1 cellular context compared by ENCODE assay signal in the genomic region with DNA sequence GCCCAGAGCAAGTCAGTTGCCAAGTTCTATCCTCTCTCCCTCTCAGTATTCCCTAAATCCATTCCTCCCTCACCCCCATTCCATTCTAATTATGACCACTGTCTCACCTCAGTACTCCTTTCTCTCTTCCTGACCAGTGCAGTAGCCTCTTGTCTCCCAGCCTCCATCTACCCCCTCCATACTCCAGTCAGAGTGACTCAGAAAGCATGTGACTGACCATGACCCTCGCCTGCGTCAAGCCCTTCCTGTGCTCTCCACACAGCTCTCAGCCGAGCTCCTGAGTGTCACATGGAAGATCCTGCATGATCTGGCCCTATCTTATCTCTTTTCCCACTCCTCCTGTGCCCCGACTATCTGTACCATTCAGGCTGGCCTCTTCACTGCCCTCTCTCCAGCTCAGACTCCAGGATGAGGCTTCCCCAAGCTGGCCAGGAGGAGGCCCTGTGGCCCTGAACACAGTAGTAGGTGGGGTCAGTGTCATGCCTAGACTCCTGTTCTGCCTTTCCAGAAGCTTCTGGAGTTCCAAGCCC.
TF ChIP-seq lines count a peak whose summit lies in the region.

No MANE protein-coding gene starts in this region.

TF ChIP-seq in HepG2, 621 proteins besides CTCF, POLR2A, EP300 and RAD21 (continued from another document and continues in another):
- TF ChIP-seq, protein P1, sequence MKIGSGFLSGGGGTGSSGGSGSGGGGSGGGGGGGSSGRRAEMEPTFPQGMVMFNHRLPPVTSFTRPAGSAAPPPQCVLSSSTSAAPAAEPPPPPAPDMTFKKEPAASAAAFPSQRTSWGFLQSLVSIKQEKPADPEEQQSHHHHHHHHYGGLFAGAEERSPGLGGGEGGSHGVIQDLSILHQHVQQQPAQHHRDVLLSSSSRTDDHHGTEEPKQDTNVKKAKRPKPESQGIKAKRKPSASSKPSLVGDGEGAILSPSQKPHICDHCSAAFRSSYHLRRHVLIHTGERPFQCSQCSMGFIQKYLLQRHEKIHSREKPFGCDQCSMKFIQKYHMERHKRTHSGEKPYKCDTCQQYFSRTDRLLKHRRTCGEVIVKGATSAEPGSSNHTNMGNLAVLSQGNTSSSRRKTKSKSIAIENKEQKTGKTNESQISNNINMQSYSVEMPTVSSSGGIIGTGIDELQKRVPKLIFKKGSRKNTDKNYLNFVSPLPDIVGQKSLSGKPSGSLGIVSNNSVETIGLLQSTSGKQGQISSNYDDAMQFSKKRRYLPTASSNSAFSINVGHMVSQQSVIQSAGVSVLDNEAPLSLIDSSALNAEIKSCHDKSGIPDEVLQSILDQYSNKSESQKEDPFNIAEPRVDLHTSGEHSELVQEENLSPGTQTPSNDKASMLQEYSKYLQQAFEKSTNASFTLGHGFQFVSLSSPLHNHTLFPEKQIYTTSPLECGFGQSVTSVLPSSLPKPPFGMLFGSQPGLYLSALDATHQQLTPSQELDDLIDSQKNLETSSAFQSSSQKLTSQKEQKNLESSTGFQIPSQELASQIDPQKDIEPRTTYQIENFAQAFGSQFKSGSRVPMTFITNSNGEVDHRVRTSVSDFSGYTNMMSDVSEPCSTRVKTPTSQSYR (CRISPR knock-in tag; IDR thresholded peaks at IDR 0.05; ENCODE audit: borderline replicate concordance): no peak
- no peak for TF ChIP-seq ZNF703 (CRISPR knock-in tag; IDR thresholded peaks at IDR 0.05; ENCODE audit: borderline replicate concordance)
- no peak for TF ChIP-seq ZNF605 (CRISPR knock-in tag; IDR thresholded peaks at IDR 0.05)
- TF ChIP-seq MAFG (CRISPR knock-in tag; IDR thresholded peaks at IDR 0.05): no peak
- TF ChIP-seq GTF2F1 (IDR thresholded peaks at IDR 0.05; ENCODE audit: low read length): no peak
- TF ChIP-seq SATB2 (CRISPR knock-in tag; IDR thresholded peaks at IDR 0.05): no peak
- TF ChIP-seq, protein P2, sequence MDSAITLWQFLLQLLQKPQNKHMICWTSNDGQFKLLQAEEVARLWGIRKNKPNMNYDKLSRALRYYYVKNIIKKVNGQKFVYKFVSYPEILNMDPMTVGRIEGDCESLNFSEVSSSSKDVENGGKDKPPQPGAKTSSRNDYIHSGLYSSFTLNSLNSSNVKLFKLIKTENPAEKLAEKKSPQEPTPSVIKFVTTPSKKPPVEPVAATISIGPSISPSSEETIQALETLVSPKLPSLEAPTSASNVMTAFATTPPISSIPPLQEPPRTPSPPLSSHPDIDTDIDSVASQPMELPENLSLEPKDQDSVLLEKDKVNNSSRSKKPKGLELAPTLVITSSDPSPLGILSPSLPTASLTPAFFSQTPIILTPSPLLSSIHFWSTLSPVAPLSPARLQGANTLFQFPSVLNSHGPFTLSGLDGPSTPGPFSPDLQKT (CRISPR knock-in tag; IDR thresholded peaks at IDR 0.05; ENCODE audit: borderline replicate concordance): no peak
- no peak for TF ChIP-seq SCMH1 (CRISPR knock-in tag; IDR thresholded peaks at IDR 0.05; ENCODE audit: borderline replicate concordance)
- TF ChIP-seq TBL1XR1 (IDR thresholded peaks at IDR 0.05; ENCODE audit: borderline replicate concordance, low read length, partially characterized antibody): no peak
- peak; percentile 78 for TF ChIP-seq FOSL2 (CRISPR knock-in tag; IDR thresholded peaks at IDR 0.05)
- TF ChIP-seq, protein P3, sequence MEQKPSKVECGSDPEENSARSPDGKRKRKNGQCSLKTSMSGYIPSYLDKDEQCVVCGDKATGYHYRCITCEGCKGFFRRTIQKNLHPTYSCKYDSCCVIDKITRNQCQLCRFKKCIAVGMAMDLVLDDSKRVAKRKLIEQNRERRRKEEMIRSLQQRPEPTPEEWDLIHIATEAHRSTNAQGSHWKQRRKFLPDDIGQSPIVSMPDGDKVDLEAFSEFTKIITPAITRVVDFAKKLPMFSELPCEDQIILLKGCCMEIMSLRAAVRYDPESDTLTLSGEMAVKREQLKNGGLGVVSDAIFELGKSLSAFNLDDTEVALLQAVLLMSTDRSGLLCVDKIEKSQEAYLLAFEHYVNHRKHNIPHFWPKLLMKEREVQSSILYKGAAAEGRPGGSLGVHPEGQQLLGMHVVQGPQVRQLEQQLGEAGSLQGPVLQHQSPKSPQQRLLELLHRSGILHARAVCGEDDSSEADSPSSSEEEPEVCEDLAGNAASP (CRISPR knock-in tag; IDR thresholded peaks at IDR 0.05; ENCODE audit: borderline replicate concordance): no peak
- peak; percentile 29; the same call in 1 of the 2 replicates for TF ChIP-seq RAD51 (IDR thresholded peaks at IDR 0.05; ENCODE audit: borderline replicate concordance)
- TF ChIP-seq ARHGAP35 (CRISPR knock-in tag; IDR thresholded peaks at IDR 0.05; ENCODE audit: borderline replicate concordance): no peak
- no peak for TF ChIP-seq ZMAT3 (CRISPR knock-in tag; conservative IDR thresholded peaks at IDR 0.05)
- TF ChIP-seq, protein P4, sequence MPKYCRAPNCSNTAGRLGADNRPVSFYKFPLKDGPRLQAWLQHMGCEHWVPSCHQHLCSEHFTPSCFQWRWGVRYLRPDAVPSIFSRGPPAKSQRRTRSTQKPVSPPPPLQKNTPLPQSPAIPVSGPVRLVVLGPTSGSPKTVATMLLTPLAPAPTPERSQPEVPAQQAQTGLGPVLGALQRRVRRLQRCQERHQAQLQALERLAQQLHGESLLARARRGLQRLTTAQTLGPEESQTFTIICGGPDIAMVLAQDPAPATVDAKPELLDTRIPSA (CRISPR knock-in tag; IDR thresholded peaks at IDR 0.05; ENCODE audit: borderline replicate concordance): no peak
- no peak for TF ChIP-seq NFE2L2 (IDR thresholded peaks at IDR 0.05; ENCODE audit: low read length)
- no peak for TF ChIP-seq PRMT3 (CRISPR knock-in tag; IDR thresholded peaks at IDR 0.05; ENCODE audit: borderline replicate concordance, low read depth)
- no peak for TF ChIP-seq ZBTB42 (CRISPR knock-in tag; IDR thresholded peaks at IDR 0.05)
- TF ChIP-seq, protein P5, sequence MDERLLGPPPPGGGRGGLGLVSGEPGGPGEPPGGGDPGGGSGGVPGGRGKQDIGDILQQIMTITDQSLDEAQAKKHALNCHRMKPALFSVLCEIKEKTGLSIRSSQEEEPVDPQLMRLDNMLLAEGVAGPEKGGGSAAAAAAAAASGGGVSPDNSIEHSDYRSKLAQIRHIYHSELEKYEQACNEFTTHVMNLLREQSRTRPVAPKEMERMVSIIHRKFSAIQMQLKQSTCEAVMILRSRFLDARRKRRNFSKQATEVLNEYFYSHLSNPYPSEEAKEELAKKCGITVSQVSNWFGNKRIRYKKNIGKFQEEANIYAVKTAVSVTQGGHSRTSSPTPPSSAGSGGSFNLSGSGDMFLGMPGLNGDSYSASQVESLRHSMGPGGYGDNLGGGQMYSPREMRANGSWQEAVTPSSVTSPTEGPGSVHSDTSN (CRISPR knock-in tag; IDR thresholded peaks at IDR 0.05): no peak
- no peak for TF ChIP-seq SMAD3 (CRISPR knock-in tag; IDR thresholded peaks at IDR 0.05)
- TF ChIP-seq TP53 (CRISPR knock-in tag; conservative IDR thresholded peaks at IDR 0.05): no peak
- no peak for TF ChIP-seq ZNF792 (CRISPR knock-in tag; IDR thresholded peaks at IDR 0.05)
- TF ChIP-seq TRIM24 (CRISPR knock-in tag; IDR thresholded peaks at IDR 0.05): no peak
- TF ChIP-seq, protein P6, sequence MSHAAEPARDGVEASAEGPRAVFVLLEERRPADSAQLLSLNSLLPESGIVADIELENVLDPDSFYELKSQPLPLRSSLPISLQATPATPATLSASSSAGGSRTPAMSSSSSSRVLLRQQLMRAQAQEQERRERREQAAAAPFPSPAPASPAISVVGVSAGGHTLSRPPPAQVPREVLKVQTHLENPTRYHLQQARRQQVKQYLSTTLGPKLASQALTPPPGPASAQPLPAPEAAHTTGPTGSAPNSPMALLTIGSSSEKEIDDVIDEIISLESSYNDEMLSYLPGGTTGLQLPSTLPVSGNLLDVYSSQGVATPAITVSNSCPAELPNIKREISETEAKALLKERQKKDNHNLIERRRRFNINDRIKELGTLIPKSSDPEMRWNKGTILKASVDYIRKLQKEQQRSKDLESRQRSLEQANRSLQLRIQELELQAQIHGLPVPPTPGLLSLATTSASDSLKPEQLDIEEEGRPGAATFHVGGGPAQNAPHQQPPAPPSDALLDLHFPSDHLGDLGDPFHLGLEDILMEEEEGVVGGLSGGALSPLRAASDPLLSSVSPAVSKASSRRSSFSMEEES (CRISPR knock-in tag; IDR thresholded peaks at IDR 0.05): peak; percentile 83
- no peak for TF ChIP-seq MBNL3 (CRISPR knock-in tag; conservative IDR thresholded peaks at IDR 0.05)
- 0 out of 2 replicates have a peak, but pooled peaks have one; percentile 21 for TF ChIP-seq DNMT3B (CRISPR knock-in tag; conservative IDR thresholded peaks at IDR 0.05)
- no peak for TF ChIP-seq ISX (CRISPR knock-in tag; conservative IDR thresholded peaks at IDR 0.05)
- TF ChIP-seq ZNF101 (CRISPR knock-in tag; IDR thresholded peaks at IDR 0.05; ENCODE audit: borderline replicate concordance, low read depth): no peak
- no peak for TF ChIP-seq RCOR2 (CRISPR knock-in tag; IDR thresholded peaks at IDR 0.05)
- TF ChIP-seq, protein P7, sequence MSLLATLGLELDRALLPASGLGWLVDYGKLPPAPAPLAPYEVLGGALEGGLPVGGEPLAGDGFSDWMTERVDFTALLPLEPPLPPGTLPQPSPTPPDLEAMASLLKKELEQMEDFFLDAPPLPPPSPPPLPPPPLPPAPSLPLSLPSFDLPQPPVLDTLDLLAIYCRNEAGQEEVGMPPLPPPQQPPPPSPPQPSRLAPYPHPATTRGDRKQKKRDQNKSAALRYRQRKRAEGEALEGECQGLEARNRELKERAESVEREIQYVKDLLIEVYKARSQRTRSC (CRISPR knock-in tag; IDR thresholded peaks at IDR 0.05; ENCODE audit: low read depth): no peak
- no peak for TF ChIP-seq ZNF232 (CRISPR knock-in tag; IDR thresholded peaks at IDR 0.05; ENCODE audit: borderline replicate concordance)
- no peak for TF ChIP-seq SPEN (CRISPR knock-in tag; IDR thresholded peaks at IDR 0.05; ENCODE audit: low read depth)
- TF ChIP-seq BORCS8-MEF2B (CRISPR knock-in tag; IDR thresholded peaks at IDR 0.05): no peak
- TF ChIP-seq, protein P8, sequence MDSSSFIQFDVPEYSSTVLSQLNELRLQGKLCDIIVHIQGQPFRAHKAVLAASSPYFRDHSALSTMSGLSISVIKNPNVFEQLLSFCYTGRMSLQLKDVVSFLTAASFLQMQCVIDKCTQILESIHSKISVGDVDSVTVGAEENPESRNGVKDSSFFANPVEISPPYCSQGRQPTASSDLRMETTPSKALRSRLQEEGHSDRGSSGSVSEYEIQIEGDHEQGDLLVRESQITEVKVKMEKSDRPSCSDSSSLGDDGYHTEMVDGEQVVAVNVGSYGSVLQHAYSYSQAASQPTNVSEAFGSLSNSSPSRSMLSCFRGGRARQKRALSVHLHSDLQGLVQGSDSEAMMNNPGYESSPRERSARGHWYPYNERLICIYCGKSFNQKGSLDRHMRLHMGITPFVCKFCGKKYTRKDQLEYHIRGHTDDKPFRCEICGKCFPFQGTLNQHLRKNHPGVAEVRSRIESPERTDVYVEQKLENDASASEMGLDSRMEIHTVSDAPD (CRISPR knock-in tag; IDR thresholded peaks at IDR 0.05): no peak
- TF ChIP-seq ZNF460 (CRISPR knock-in tag; IDR thresholded peaks at IDR 0.05; ENCODE audit: borderline replicate concordance): no peak
- no peak for TF ChIP-seq SIN3A (IDR thresholded peaks at IDR 0.05; ENCODE audit: borderline replicate concordance, low read depth, low read length)
- TF ChIP-seq ZNF570 (CRISPR knock-in tag; IDR thresholded peaks at IDR 0.05; ENCODE audit: borderline replicate concordance): no peak
- TF ChIP-seq, protein P9, sequence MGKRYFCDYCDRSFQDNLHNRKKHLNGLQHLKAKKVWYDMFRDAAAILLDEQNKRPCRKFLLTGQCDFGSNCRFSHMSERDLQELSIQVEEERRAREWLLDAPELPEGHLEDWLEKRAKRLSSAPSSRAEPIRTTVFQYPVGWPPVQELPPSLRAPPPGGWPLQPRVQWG (CRISPR knock-in tag; IDR thresholded peaks at IDR 0.05; ENCODE audit: borderline replicate concordance, low read depth): no peak
- no peak for TF ChIP-seq GABPA (IDR thresholded peaks at IDR 0.05; ENCODE audit: low read depth, low read length)
- TF ChIP-seq GABPA (CRISPR knock-in tag; IDR thresholded peaks at IDR 0.05; ENCODE audit: low read depth): 0 out of 2 replicates have a peak, but pooled peaks have one; percentile 11
- no peak for TF ChIP-seq MTF1 (CRISPR knock-in tag; IDR thresholded peaks at IDR 0.05)
- TF ChIP-seq FOSL1 (CRISPR knock-in tag; IDR thresholded peaks at IDR 0.05; ENCODE audit: borderline replicate concordance): no peak
- TF ChIP-seq ZNF33B (CRISPR knock-in tag; IDR thresholded peaks at IDR 0.05): no peak
- TF ChIP-seq, protein P10, sequence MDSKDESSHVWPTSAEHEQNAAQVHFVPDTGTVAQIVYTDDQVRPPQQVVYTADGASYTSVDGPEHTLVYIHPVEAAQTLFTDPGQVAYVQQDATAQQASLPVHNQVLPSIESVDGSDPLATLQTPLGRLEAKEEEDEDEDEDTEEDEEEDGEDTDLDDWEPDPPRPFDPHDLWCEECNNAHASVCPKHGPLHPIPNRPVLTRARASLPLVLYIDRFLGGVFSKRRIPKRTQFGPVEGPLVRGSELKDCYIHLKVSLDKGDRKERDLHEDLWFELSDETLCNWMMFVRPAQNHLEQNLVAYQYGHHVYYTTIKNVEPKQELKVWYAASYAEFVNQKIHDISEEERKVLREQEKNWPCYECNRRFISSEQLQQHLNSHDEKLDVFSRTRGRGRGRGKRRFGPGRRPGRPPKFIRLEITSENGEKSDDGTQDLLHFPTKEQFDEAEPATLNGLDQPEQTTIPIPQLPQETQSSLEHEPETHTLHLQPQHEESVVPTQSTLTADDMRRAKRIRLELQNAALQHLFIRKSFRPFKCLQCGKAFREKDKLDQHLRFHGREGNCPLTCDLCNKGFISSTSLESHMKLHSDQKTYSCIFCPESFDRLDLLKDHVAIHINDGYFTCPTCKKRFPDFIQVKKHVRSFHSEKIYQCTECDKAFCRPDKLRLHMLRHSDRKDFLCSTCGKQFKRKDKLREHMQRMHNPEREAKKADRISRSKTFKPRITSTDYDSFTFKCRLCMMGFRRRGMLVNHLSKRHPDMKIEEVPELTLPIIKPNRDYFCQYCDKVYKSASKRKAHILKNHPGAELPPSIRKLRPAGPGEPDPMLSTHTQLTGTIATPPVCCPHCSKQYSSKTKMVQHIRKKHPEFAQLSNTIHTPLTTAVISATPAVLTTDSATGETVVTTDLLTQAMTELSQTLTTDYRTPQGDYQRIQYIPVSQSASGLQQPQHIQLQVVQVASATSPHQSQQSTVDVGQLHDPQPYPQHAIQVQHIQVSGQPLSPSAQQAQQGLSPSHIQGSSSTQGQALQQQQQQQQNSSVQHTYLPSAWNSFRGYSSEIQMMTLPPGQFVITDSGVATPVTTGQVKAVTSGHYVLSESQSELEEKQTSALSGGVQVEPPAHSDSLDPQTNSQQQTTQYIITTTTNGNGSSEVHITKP (CRISPR knock-in tag; IDR thresholded peaks at IDR 0.05; ENCODE audit: low read depth): 0 out of 2 replicates have a peak, but pooled peaks have one; percentile 11
- peak; percentile 27; the same call in 1 of the 2 replicates for TF ChIP-seq SAP130 (CRISPR knock-in tag; IDR thresholded peaks at IDR 0.05; ENCODE audit: low read depth)
- no peak for TF ChIP-seq SOX6 (IDR thresholded peaks at IDR 0.05)
- TF ChIP-seq SOX6 (CRISPR knock-in tag; IDR thresholded peaks at IDR 0.05): no peak
- TF ChIP-seq CEBPB (IDR thresholded peaks at IDR 0.05; ENCODE audit: borderline replicate concordance, low read depth, low read length): no peak
- TF ChIP-seq, protein P11, sequence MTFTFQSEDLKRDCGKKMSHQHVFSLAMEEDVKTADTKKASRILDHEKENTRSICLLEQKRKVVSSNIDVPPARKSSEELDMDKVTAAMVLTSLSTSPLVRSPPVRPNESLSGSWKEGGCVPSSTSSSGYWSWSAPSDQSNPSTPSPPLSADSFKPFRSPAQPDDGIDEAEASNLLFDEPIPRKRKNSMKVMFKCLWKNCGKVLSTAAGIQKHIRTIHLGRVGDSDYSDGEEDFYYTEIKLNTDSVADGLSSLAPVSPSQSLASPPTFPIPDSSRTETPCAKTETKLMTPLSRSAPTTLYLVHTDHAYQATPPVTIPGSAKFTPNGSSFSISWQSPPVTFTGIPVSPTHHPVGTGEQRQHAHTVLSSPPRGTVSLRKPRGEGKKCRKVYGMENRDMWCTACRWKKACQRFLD (CRISPR knock-in tag; IDR thresholded peaks at IDR 0.05; ENCODE audit: borderline replicate concordance): no peak
- TF ChIP-seq ARID2 (CRISPR knock-in tag; IDR thresholded peaks at IDR 0.05; ENCODE audit: borderline replicate concordance): no peak
